In the genomic region with DNA sequence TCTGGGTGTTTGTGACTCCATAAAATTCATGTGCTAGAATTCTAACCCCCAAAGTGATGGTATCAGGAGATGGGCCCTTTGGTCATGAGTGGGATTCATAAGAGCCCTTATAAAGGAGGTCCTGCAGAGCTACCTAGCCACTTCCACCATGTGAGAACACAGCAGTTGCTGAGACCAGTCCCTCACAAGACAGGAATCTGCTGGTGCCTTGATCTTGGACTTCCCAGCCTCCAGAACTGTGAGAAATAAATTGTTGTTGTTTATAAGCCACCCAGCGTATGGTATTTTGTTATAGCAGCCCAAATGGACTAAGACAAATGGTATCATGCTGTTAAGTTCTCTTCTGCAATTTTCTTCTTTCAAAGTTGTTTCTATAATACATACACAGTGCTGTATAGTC, we compare ENCODE assay signal across 18 cellular contexts. TPM values are rescaled to one million over a fixed set of nuclear protein-coding genes. Genes with fewer than 3 reads are reported as not detected.
DNase-seq lines count a peak whose midpoint lies in the region; ATAC-seq and TF ChIP-seq lines count a peak whose summit lies in the region.
"Had no signal": no experiment of that assay in that cellular context is flagged by ENCODE, and none has a peak within 500 bp of the region (broad histone marks: within the 10 kb centered on the region; RNA-seq: fewer than 3 reads in every experiment).

No MANE protein-coding gene starts in this region.

- WGBS in smooth muscle cell (ENCODE audit: low lambda C conversion rate), result 100% methylated on average over 1 of the region's 1 CpG

- DNase-seq in mesothelial cell of epicardium (ENCODE audit: low spot score in 2 of 2, unreplicated experiment in 2 of 2) (no peak), smooth muscle cell (lab: John Stamatoyannopoulos, UW; ENCODE audit: unreplicated experiment) (no peak)
- DNase-seq: ACHN; CD4-positive, CD25-positive, alpha-beta regulatory T cell; DMS79 treated with DMSO at 0.1 percent for 48 hours; GDM1; NCI-H2227 treated with DMSO at 0.1 percent for 48 hours; SIG-M5 had no signal

- H3K9me3 Mint-ChIP-seq in activated T-helper 17 cell treated with anti-CD3 and anti-CD28 coated beads, Interleukin-2, amount 50 U/mL, for 72 hours, result no peaks in the 10 kb centered on the region
- H3K9me3 Mint-ChIP-seq in mesothelial cell of epicardium, result peaks cover 10% of the 10 kb centered on the region

- H2AFZ ChIP-seq in smooth muscle cell (ENCODE audit: low read depth), result no peak overlapping the region

- H3K27me3 ChIP-seq in rectal smooth muscle tissue (ENCODE audit: control insufficient read depth, insufficient read depth, low read length) (no peaks in the 10 kb centered on the region), smooth muscle cell (ENCODE audit: low read depth) (peaks cover 6% of the 10 kb centered on the region)

- H3K36me3 Mint-ChIP-seq in activated T-helper 17 cell treated with anti-CD3 and anti-CD28 coated beads, Interleukin-2, amount 50 U/mL, for 72 hours (ENCODE audit: low read depth), result no peaks in the 10 kb centered on the region
- peaks cover 3% of the 10 kb centered on the region for H3K36me3 Mint-ChIP-seq in mesothelial cell of epicardium
- H3K36me3 Mint-ChIP-seq: CD4-positive, CD25-positive, alpha-beta regulatory T cell had no signal

- H3K4me2 ChIP-seq in smooth muscle cell, result no peak overlapping the region

- peak overlapping the region; percentile 61 for H3K4me3 Mint-ChIP-seq in activated T-helper 17 cell treated with anti-CD3 and anti-CD28 coated beads, Interleukin-2, amount 50 U/mL, for 72 hours
- no peak overlapping the region for H3K4me3 Mint-ChIP-seq in mesothelial cell of epicardium

- H3K4me1 ChIP-seq in HEK293 (ENCODE audit: control insufficient read depth, insufficient read depth, low read length) (no peaks in the 10 kb centered on the region), rectal smooth muscle tissue (ENCODE audit: control insufficient read depth, insufficient read depth, low read length) (peaks cover 8% of the 10 kb centered on the region), smooth muscle cell (ENCODE audit: low read depth) (peaks cover 20% of the 10 kb centered on the region)

- H3K4me3 ChIP-seq in HEK293 (ENCODE audit: low read depth, low read length) (no peak overlapping the region), rectal smooth muscle tissue (ENCODE audit: low read length) (no peak overlapping the region), smooth muscle cell (no peak overlapping the region)

- CTCF ChIA-PET in HEK293 (lab: Yijun Ruan, JAX), result interaction anchor here (3.9 kb wide), 1 partner anchor 13 kb away, joined by 15 read pairs; no protein-coding TSS in a partner anchor

- H3K4me1 Mint-ChIP-seq in activated T-helper 17 cell treated with anti-CD3 and anti-CD28 coated beads, Interleukin-2, amount 50 U/mL, for 72 hours, result no peaks in the 10 kb centered on the region
- H3K4me1 Mint-ChIP-seq in mesothelial cell of epicardium, result peaks cover 34% of the 10 kb centered on the region

- H3K79me2 ChIP-seq in smooth muscle cell (ENCODE audit: low read depth), result no peaks in the 10 kb centered on the region

- H3K36me3 ChIP-seq in HEK293 (ENCODE audit: control insufficient read depth in 2 of 2, insufficient read depth in 1 of 2, low read length in 2 of 2) (no peaks in the 10 kb centered on the region), rectal smooth muscle tissue (ENCODE audit: control insufficient read depth, insufficient read depth, low read length) (no peaks in the 10 kb centered on the region), smooth muscle cell (ENCODE audit: low read depth) (no peaks in the 10 kb centered on the region)

- H3K27ac ChIP-seq in HEK293 (ENCODE audit: extremely low read depth, low read depth, low read length) (no peak overlapping the region), rectal smooth muscle tissue (ENCODE audit: low read depth, low read length) (peak overlapping the region; percentile 9), smooth muscle cell (ENCODE audit: low read depth) (no peak overlapping the region)

- POLR2A ChIA-PET in HEK293 (lab: Yijun Ruan, JAX), result no interaction called here

- H3F3A ChIP-seq in smooth muscle cell (ENCODE audit: low read depth), result no peaks in the 10 kb centered on the region

- no peak for ATAC-seq in activated T-helper 17 cell treated with anti-CD3 and anti-CD28 coated beads, Interleukin-2, amount 50 U/mL, for 72 hours (replicated peaks)
- ATAC-seq in GM19395 (IDR thresholded peaks at IDR 0.05; ENCODE audit: unreplicated experiment) (no peak), GM21447 (IDR thresholded peaks at IDR 0.05; ENCODE audit: unreplicated experiment) (no peak), GM18511 (IDR thresholded peaks at IDR 0.05; ENCODE audit: unreplicated experiment) (no peak)

- H3K27me3 Mint-ChIP-seq in activated T-helper 17 cell treated with anti-CD3 and anti-CD28 coated beads, Interleukin-2, amount 50 U/mL, for 72 hours, result peaks cover 47% of the 10 kb centered on the region
- H3K27me3 Mint-ChIP-seq in mesothelial cell of epicardium (ENCODE audit: low read depth), result peaks cover 10% of the 10 kb centered on the region

- H3K9ac ChIP-seq in rectal smooth muscle tissue (ENCODE audit: low read length), result no peak overlapping the region
- H3K9ac ChIP-seq in smooth muscle cell (ENCODE audit: low read depth), result no peak overlapping the region

- H3K9me3 ChIP-seq in HEK293 (ENCODE audit: control insufficient read depth, insufficient read depth, low read depth, low read length), result no peaks in the 10 kb centered on the region
- H3K9me3 ChIP-seq in smooth muscle cell (replicated peaks; ENCODE audit: low read depth), result no peaks in the 10 kb centered on the region

- TF ChIP-seq CTCF in HEK293 (tag by site-specific recombination; IDR thresholded peaks at IDR 0.05), result no peak
- no peak for TF ChIP-seq CTCF in mesothelial cell of epicardium (IDR thresholded peaks at IDR 0.05; ENCODE audit: unreplicated experiment)
- TF ChIP-seq CTCF in smooth muscle cell (IDR thresholded peaks at IDR 0.05; ENCODE audit: borderline replicate concordance, insufficient read depth, poor library complexity, severe bottlenecking), result no peak

- H3K27ac Mint-ChIP-seq in activated T-helper 17 cell treated with anti-CD3 and anti-CD28 coated beads, Interleukin-2, amount 50 U/mL, for 72 hours, result no peak overlapping the region
- H3K27ac Mint-ChIP-seq in mesothelial cell of epicardium, result peak overlapping the region; percentile 0
- H3K27ac Mint-ChIP-seq: CD4-positive, CD25-positive, alpha-beta regulatory T cell had no signal

- no peaks in the 10 kb centered on the region for H4K20me1 ChIP-seq in smooth muscle cell (ENCODE audit: low read depth)

TF ChIP-seq in HEK293, 187 proteins besides CTCF, POLR2A, EP300 and RAD21:
- TF ChIP-seq ZNF211 (tag by site-specific recombination; IDR thresholded peaks at IDR 0.05; ENCODE audit: low read depth), result no peak
- TF ChIP-seq SETDB1 (IDR thresholded peaks at IDR 0.05; ENCODE audit: insufficient read length, low read length), result peak; percentile 22
TF ChIP-seq in HEK293: peak in this region for 1.

RNA-seq across cellular contexts. Expression of a gene that starts 1.5 kb away (rescaled TPM):
- under 1 TPM in 1 of 2 donors, not detected in 1; 0.11 TPM for total RNA-seq in activated T-helper 17 cell treated with anti-CD3 and anti-CD28 coated beads, Interleukin-2, amount 50 U/mL, for 72 hours
- total RNA-seq in mesothelial cell of epicardium (1.9 to 2.2 TPM (median 1.9 TPM) in 3 replicates), smooth muscle cell (0.04 TPM in 1 of 2 replicates, not detected in the other)
- polyA plus RNA-seq in smooth muscle cell, result 0.06 TPM in 1 of 2 replicates, not detected in the other
- total RNA-seq: H4, OCI-LY7, RPMI7951 had no signal
- polyA plus RNA-seq: CD4-positive, CD25-positive, alpha-beta regulatory T cell had no signal

RNA-seq across cellular contexts. Expression of a gene that starts 13.4 kb away (rescaled TPM):
- total RNA-seq in activated T-helper 17 cell treated with anti-CD3 and anti-CD28 coated beads, Interleukin-2, amount 50 U/mL, for 72 hours, result not detected
- total RNA-seq in mesothelial cell of epicardium, result 0.58 to 0.89 TPM (median 0.79 TPM) in 3 replicates
- total RNA-seq in smooth muscle cell, result 0.58 TPM in 1 of 2 replicates, not detected in the other
- polyA plus RNA-seq in smooth muscle cell, result not detected in 2 replicates
- total RNA-seq: HT-29, OCI-LY7 had no signal
- polyA plus RNA-seq: CD4-positive, CD25-positive, alpha-beta regulatory T cell had no signal

RNA-seq across cellular contexts. Expression of a gene that starts 44.2 kb away (rescaled TPM):
- total RNA-seq in activated T-helper 17 cell treated with anti-CD3 and anti-CD28 coated beads, Interleukin-2, amount 50 U/mL, for 72 hours, result 10 to 100 TPM; 20.7 to 22.1 TPM
- total RNA-seq in mesothelial cell of epicardium, result 1.2 to 1.9 TPM (median 1.7 TPM) in 3 replicates
- not detected in 2 replicates for total RNA-seq in smooth muscle cell
- not detected in 2 replicates for polyA plus RNA-seq in smooth muscle cell
